ENCODE assay signal across 8 cellular contexts in the genomic region with DNA sequence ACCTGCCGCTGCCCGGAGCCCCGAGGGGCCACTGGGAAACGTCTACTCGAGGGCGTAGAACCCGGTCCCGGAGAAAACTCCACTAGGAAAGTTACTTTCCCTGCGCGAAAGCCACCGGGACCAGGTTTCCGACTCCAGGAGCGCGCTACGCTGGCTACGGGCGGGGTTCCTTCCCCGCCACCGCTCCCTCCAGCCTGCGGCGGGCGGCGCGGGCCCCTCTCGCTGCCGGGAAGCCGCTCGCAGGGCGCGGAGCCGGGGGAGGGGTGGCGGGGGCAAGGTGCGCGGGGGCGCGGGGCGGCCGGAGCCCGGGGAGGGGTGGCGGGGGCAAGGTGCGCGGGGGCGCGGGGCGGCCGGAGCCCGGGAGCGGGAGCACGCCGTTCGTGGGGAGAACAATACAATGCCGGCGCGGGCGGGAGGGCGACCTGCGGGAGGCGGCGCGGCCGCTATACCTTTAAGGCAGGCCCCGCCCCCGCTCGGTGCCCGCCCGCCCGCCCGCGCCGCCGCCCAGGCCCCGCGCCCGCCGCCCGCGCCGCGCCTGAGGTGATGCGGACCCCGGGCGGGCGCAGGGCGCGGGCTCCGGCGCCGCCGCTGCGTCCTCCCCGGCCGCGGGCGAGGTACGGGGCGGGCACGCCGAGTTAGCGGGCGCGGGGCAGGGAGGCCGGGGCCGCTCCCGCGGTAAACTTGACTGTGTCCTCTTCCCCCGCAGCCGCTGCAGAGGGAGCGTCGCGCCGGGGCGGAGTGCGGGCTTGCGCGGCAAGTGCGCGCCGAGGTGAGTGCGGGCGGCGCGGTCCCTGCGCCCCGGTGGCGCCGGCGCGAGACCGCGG.
DNase-seq lines count a peak whose midpoint lies in the region; ATAC-seq, FAIRE-seq and TF ChIP-seq lines count a peak whose summit lies in the region.

No MANE protein-coding gene starts in this region.

- H3K56ac ChIP-seq in H1 (replicated peaks; ENCODE audit: insufficient read length, low read depth, low read length) = no peak overlapping the region

- WGBS in H1 (ENCODE audit: extremely low coverage in 1 of 2, insufficient coverage in 1 of 2, insufficient read length in 1 of 2, insufficient replicate concordance in 2 of 2, low coverage in 1 of 2, low lambda C conversion rate in 2 of 2, missing lambda C conversion rate in 1 of 2), 2 experiments = 1% methylated on average over 32 of the region's 130 CpGs; no CpG with 5 or more reads in 1 of the 2 experiments
- WGBS in mesodermal cell (ENCODE audit: insufficient coverage in 2 of 2), 2 experiments = 0 to 1% methylated on average over 34 to 61 of the region's 130 CpGs

- peak; percentile 10 to 57 (median 26) for DNase-seq in CD4-positive, CD25-positive, alpha-beta regulatory T cell
- DNase-seq in LHCN-M2 (ENCODE audit: low read depth) (peak; percentile 59), H1 (ENCODE audit: low read depth in 1 of 2, low spot score in 2 of 2) (peak in 1 of 2 experiments; percentile 74), thoracic aorta (ENCODE audit: low spot score) (no peak), midbrain (lab: John Stamatoyannopoulos, UW) (no peak)
- DNase-seq in activated CD4-positive, CD25-positive, alpha-beta regulatory T cell treated with anti-CD3 and anti-CD28 coated beads, Interleukin-2, amount 50 U/mL, for 72 hours = peak; percentile 34

- H3K4me1 ChIP-seq in CD4-positive, CD25-positive, alpha-beta regulatory T cell (ENCODE audit: control insufficient read depth, insufficient read depth, low read length, poor library complexity, severe bottlenecking) = peaks cover 9% of the 10 kb centered on the region
- H3K4me1 ChIP-seq in H1 (replicated peaks in 1 of 4; ENCODE audit: control insufficient read depth in 3 of 4, insufficient read depth in 4 of 4, low read length in 3 of 4) = peaks cover 0 to 3% (median 0%) of the 10 kb centered on the region in 4 experiments; a peak in 1 of 7 replicates
- peaks cover 11% of the 10 kb centered on the region for H3K4me1 ChIP-seq in mesodermal cell (ENCODE audit: control insufficient read depth, insufficient read depth, low read length, poor library complexity, severe bottlenecking)
- peaks cover 7 to 35% of the 10 kb centered on the region in 2 donors for H3K4me1 ChIP-seq in thoracic aorta (ENCODE audit: control insufficient read depth in 1 of 2, low read depth in 2 of 2)

- H3K27me3 ChIP-seq in CD4-positive, CD25-positive, alpha-beta regulatory T cell (ENCODE audit: control insufficient read depth, insufficient read depth, low read length) = peaks cover 23% of the 10 kb centered on the region
- H3K27me3 ChIP-seq in H1 (replicated peaks in 1 of 4; ENCODE audit: control insufficient read depth in 3 of 4, extremely low read depth in 1 of 4, insufficient read depth in 3 of 4, low read length in 3 of 4) = peaks cover 2 to 17% (median 13%) of the 10 kb centered on the region in 4 experiments
- no peaks in the 10 kb centered on the region for H3K27me3 ChIP-seq in thoracic aorta (replicated peaks; ENCODE audit: insufficient read depth)

- peak overlapping the region in 1 of 4 donors; percentile 43 for H3K4me3 Mint-ChIP-seq in CD4-positive, CD25-positive, alpha-beta regulatory T cell

- H2BK5ac ChIP-seq in H1 (ENCODE audit: low read depth, low read length) = no peak overlapping the region

- no peak overlapping the region for H2AK5ac ChIP-seq in H1 (ENCODE audit: low read depth, low read length)

- H3K27ac Mint-ChIP-seq in CD4-positive, CD25-positive, alpha-beta regulatory T cell = no peak overlapping the region

- no peaks in the 10 kb centered on the region for H3K9me3 ChIP-seq in CD4-positive, CD25-positive, alpha-beta regulatory T cell (ENCODE audit: control insufficient read depth in 2 of 2, low read length in 2 of 2)
- no peaks in the 10 kb centered on the region; a peak in 1 of 4 replicates for H3K9me3 ChIP-seq in H1 (ENCODE audit: insufficient read depth in 2 of 2, low read depth in 1 of 2, low read length in 1 of 2)
- no peaks in the 10 kb centered on the region for H3K9me3 ChIP-seq in mesodermal cell (ENCODE audit: control insufficient read depth, low read length)
- H3K9me3 ChIP-seq in thoracic aorta = no peaks in the 10 kb centered on the region

- no peak overlapping the region for H2BK120ac ChIP-seq in H1 (replicated peaks; ENCODE audit: low read depth, low read length)

- TF ChIP-seq EP300 in H1 (IDR thresholded peaks at IDR 0.05; ENCODE audit: borderline replicate concordance in 1 of 2, low read depth in 2 of 2, low read length in 2 of 2) = no peak

- no peak; a peak in 1 of 4 replicates for TF ChIP-seq RAD21 in H1 (IDR thresholded peaks at IDR 0.05 in 1 of 2, conservative IDR thresholded peaks at IDR 0.05 in 1 of 2; ENCODE audit: low read depth in 2 of 2, low read length in 2 of 2)

- no peaks in the 10 kb centered on the region for H3K36me3 ChIP-seq in CD4-positive, CD25-positive, alpha-beta regulatory T cell (ENCODE audit: control insufficient read depth, insufficient read depth, low read length)
- H3K36me3 ChIP-seq in H1 (ENCODE audit: control insufficient read depth in 2 of 4, insufficient read depth in 4 of 4, low read length in 3 of 4) (no peaks in the 10 kb centered on the region), mesodermal cell (ENCODE audit: control insufficient read depth, insufficient read depth, low read length) (peaks cover 17% of the 10 kb centered on the region), thoracic aorta (peaks cover 9% of the 10 kb centered on the region)

- peaks cover 5 to 25% (median 8%) of the 10 kb centered on the region in 4 donors for H3K4me1 Mint-ChIP-seq in CD4-positive, CD25-positive, alpha-beta regulatory T cell

- H3K23ac ChIP-seq in H1 (ENCODE audit: insufficient read length) = no peak overlapping the region

- H3K36me3 Mint-ChIP-seq in CD4-positive, CD25-positive, alpha-beta regulatory T cell = peaks cover 9% of the 10 kb centered on the region

- H3K4me2 ChIP-seq in H1 (ENCODE audit: insufficient read depth in 1 of 2, low read depth in 2 of 2, low read length in 2 of 2) = peak overlapping the region; percentile 62 to 93

- no peak overlapping the region for H2BK20ac ChIP-seq in H1 (ENCODE audit: low read length)

- no peak overlapping the region for H2BK15ac ChIP-seq in H1 (ENCODE audit: low read length)

- POLR2A ChIA-PET in H1 (lab: Charles Lee; ENCODE audit: partially characterized antibody) = no interaction called here

- H3K18ac ChIP-seq in H1 (ENCODE audit: extremely low read depth, low read length) = peak overlapping the region; percentile 71; the same call in 1 of the 2 replicates

- no peak overlapping the region for H2BK12ac ChIP-seq in H1 (ENCODE audit: low read depth, low read length)

- no peak overlapping the region for H4K91ac ChIP-seq in H1 (replicated peaks; ENCODE audit: insufficient read length, low read length)

- peaks cover 34% of the 10 kb centered on the region for H3K27me3 Mint-ChIP-seq in CD4-positive, CD25-positive, alpha-beta regulatory T cell

- no peak for FAIRE-seq in H1 (lab: Jason Lieb, UNC)

- no peak overlapping the region for H3K27ac ChIP-seq in CD4-positive, CD25-positive, alpha-beta regulatory T cell (ENCODE audit: insufficient read depth, low read length, poor library complexity, severe bottlenecking)
- no peak overlapping the region for H3K27ac ChIP-seq in H1 (ENCODE audit: low read depth, low read length)
- H3K27ac ChIP-seq in mesodermal cell (ENCODE audit: low read depth, low read length, severe bottlenecking) = no peak overlapping the region
- H3K27ac ChIP-seq in thoracic aorta = peak overlapping the region; percentile 99 to 100

- no peak overlapping the region for H3K4ac ChIP-seq in H1 (replicated peaks; ENCODE audit: insufficient read length, low read depth, low read length)

- ATAC-seq in CD4-positive, CD25-positive, alpha-beta regulatory T cell (ENCODE audit: low read depth in 2 of 2) = peak; percentile 68 to 69
- ATAC-seq in GM19463 (IDR thresholded peaks at IDR 0.05; ENCODE audit: unreplicated experiment) = peak; percentile 69
- ATAC-seq in thoracic aorta (ENCODE audit: insufficient number of reproducible peaks, low FRiP score, low read depth) = peak; percentile 6

- peaks cover 0 to 3% (median 0%) of the 10 kb centered on the region in 7 donors for H3K9me3 Mint-ChIP-seq in CD4-positive, CD25-positive, alpha-beta regulatory T cell

- CTCF ChIA-PET in H1 (lab: Charles Lee; ENCODE audit: partially characterized antibody) = no interaction called here

- H3K9ac ChIP-seq in H1 (replicated peaks in 1 of 4; ENCODE audit: extremely low read depth in 1 of 4, low read depth in 3 of 4, low read length in 3 of 4) = peak overlapping the region in 3 of 4 experiments; percentile 34 to 73 (median 56); a peak in 3 of 7 replicates

- H2AFZ ChIP-seq in H1 (ENCODE audit: low read length) = peak overlapping the region; percentile 86; the same call in 1 of the 2 replicates

- no peak overlapping the region for H3K14ac ChIP-seq in H1 (ENCODE audit: insufficient read length)

- peak overlapping the region; percentile 83 for H4K8ac ChIP-seq in H1 (ENCODE audit: extremely low read depth, insufficient read depth, low read length)

- H3K23me2 ChIP-seq in H1 (ENCODE audit: low read depth, low read length) = peaks cover 3% of the 10 kb centered on the region; the same call in 1 of the 2 replicates

- no peaks in the 10 kb centered on the region for H3K79me2 ChIP-seq in H1 (ENCODE audit: control insufficient read depth in 1 of 2, insufficient read depth in 2 of 2, low read length in 2 of 2)

- TF ChIP-seq CTCF in H1 (IDR thresholded peaks at IDR 0.05; ENCODE audit: control extremely low read depth in 1 of 3, insufficient read depth in 1 of 3, low read depth in 1 of 3, low read length in 3 of 3) = no peak
- no peak for TF ChIP-seq CTCF in thoracic aorta (IDR thresholded peaks at IDR 0.05)

- TF ChIP-seq POLR2A in H1 (IDR thresholded peaks at IDR 0.05; ENCODE audit: control extremely low read depth in 1 of 2, low read depth in 2 of 2, low read length in 2 of 2) = no peak; a peak in 1 of 3 replicates

- H3K79me1 ChIP-seq in H1 (ENCODE audit: low read depth, low read length) = no peaks in the 10 kb centered on the region

- peaks cover 2 to 3% of the 10 kb centered on the region in 2 experiments for H4K20me1 ChIP-seq in H1 (replicated peaks in 1 of 2; ENCODE audit: control insufficient read depth in 1 of 2, insufficient read depth in 2 of 2, low read length in 2 of 2)

- no peak overlapping the region for H4K5ac ChIP-seq in H1 (ENCODE audit: insufficient read length, low read depth, low read length)

- peak overlapping the region; percentile 38 for H3K4me3 ChIP-seq in CD4-positive, CD25-positive, alpha-beta regulatory T cell (ENCODE audit: low read depth, low read length)
- H3K4me3 ChIP-seq in H1 (ENCODE audit: extremely low read depth in 1 of 4, insufficient read depth in 2 of 4, low read depth in 3 of 4, low read length in 4 of 4) = peak overlapping the region; percentile 62 to 89 (median 76)
- peak overlapping the region; percentile 64 for H3K4me3 ChIP-seq in mesodermal cell (ENCODE audit: extremely low read depth, insufficient read depth, low read length, poor library complexity, severe bottlenecking)
- peak overlapping the region; percentile 88 for H3K4me3 ChIP-seq in thoracic aorta

TF ChIP-seq in H1, 55 proteins besides CTCF, POLR2A, EP300 and RAD21 (continues in another document):
- TF ChIP-seq BCL11A (IDR thresholded peaks at IDR 0.05; ENCODE audit: low read depth in 2 of 2, low read length in 2 of 2) (no peak), TAF7 (optimal IDR thresholded peaks at IDR 0.05; ENCODE audit: borderline replicate concordance, low read depth, low read length) (peak; percentile 17), KDM1A (IDR thresholded peaks at IDR 0.05; ENCODE audit: borderline replicate concordance, low read length) (no peak)

Comparison
In these comparisons a context has a peak if more than half of its experiments do, and no peak if none do; other contexts are left out.
1. ATAC-seq: peak in every context shown above with its lines; median percentile 69 in GM19463; 68 in CD4-positive, CD25-positive, alpha-beta regulatory T cell; 6 in thoracic aorta.
2. DNase-seq: peak in CD4-positive, CD25-positive, alpha-beta regulatory T cell (3 of 3), LHCN-M2 (single experiment) and activated CD4-positive, CD25-positive, alpha-beta regulatory T cell treated with anti-CD3 and anti-CD28 coated beads, Interleukin-2, amount 50 U/mL, for 72 hours (single experiment); none in thoracic aorta (single experiment) and midbrain (single experiment).
3. H3K27ac ChIP-seq: peak in thoracic aorta (2 of 2); none in CD4-positive, CD25-positive, alpha-beta regulatory T cell (single experiment), H1 (single experiment) and mesodermal cell (single experiment).
4. H3K4me3 ChIP-seq: peak in every context shown above with its lines; median percentile 88 in thoracic aorta; 76 in H1; 64 in mesodermal cell; 38 in CD4-positive, CD25-positive, alpha-beta regulatory T cell.